Comparison of ENCODE assay signal across 16 cellular contexts in the genomic region with DNA sequence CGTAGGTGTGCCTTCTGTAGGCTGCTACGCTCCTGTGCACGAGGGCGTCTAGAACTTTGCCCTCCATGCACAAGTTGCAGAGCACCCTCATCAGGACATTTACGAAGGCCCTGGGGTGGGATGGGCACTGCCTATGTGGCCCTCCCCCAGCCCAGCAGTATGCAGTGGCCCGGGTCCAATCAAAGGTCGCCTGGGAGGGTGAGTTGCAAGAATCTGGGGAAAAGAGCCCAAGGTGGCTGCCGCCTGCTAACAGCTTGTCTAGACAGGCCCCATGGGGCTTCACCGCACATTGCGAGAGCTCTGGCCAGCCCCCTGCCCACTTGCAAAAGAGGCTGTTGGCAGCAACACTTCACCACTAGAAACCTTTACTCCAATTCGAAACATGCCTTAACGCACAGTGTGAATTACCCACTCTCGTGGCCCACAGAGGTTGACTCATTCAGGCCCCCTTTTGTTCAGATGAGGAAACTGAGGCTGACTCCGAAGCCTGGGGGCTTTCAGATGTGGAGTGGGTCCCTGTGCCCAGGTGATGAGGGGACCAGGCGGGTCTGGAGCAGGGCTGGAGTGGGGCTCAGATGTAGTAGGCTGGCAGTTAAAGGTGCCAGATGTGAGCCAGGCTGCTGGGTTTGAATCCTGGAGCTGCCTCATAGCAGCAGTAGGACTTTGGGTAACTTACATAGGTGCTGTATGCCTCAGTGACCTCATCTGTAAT. TPM values are rescaled to one million over a fixed set of nuclear protein-coding genes. Genes with fewer than 3 reads are reported as not detected.
DNase-seq lines count a peak whose midpoint lies in the region; ATAC-seq and TF ChIP-seq lines count a peak whose summit lies in the region.
"Had no signal": no experiment of that assay in that cellular context is flagged by ENCODE, and none has a peak within 500 bp of the region (broad histone marks: within the 10 kb centered on the region; RNA-seq: fewer than 3 reads in every experiment).

No MANE protein-coding gene starts in this region.

- TF ChIP-seq CTCF in BJ (IDR thresholded peaks at IDR 0.05; ENCODE audit: insufficient read depth, low read depth, low read length) (no peak), cardiac fibroblast (IDR thresholded peaks at IDR 0.05; ENCODE audit: low read depth, low read length) (no peak), right lobe of liver (IDR thresholded peaks at IDR 0.05) (no peak), spleen (IDR thresholded peaks at IDR 0.05 in 8 of 11, conservative IDR thresholded peaks at IDR 0.05 in 3 of 11) (no peak)

- no peak for DNase-seq in BJ (ENCODE audit: low read depth)
- peak; percentile 44 to 56 for DNase-seq in cardiac fibroblast (ENCODE audit: low read depth in 2 of 2)
- no peak for DNase-seq in right lobe of liver
- DNase-seq in spleen, result no peak
- no peak for DNase-seq in HAP-1 (ENCODE audit: low spot score in 2 of 2)
- DNase-seq in NCI-H1417 (lab: John Stamatoyannopoulos, UW), result no peak
- DNase-seq: activated effector memory CD4-positive, alpha-beta T cell treated with Interleukin-2 at 50 U/mL for 16 hours; BE2C; caudate nucleus; GOT3 had no signal

- H3K4me1 ChIP-seq in right lobe of liver (no peaks in the 10 kb centered on the region), spleen (peaks cover 0 to 17% (median 2%) of the 10 kb centered on the region in 6 donors), HAP-1 (no peaks in the 10 kb centered on the region)

- intact Hi-C loops in right lobe of liver (cut with DNase I), result no loop called here
- intact Hi-C loops in spleen (cut with DNase I; ENCODE audit: low total_unique reads), result no loop called here

- POLR2A ChIA-PET in BJ (lab: Charles Lee), result interaction anchor here (0.6 kb wide), 1 partner anchor 194 kb away, joined by 3 read pairs; no protein-coding TSS in a partner anchor

- H3K27me3 ChIP-seq in BJ (ENCODE audit: control insufficient read depth, insufficient read depth, low read length) (no peaks in the 10 kb centered on the region), right lobe of liver (no peaks in the 10 kb centered on the region), spleen (replicated peaks in 1 of 7) (no peaks in the 10 kb centered on the region), HAP-1 (ENCODE audit: low read depth) (no peaks in the 10 kb centered on the region)
- H3K27me3 ChIP-seq: BE2C, SJSA1 had no signal

- no peaks in the 10 kb centered on the region for H3K9me3 ChIP-seq in right lobe of liver
- H3K9me3 ChIP-seq in spleen, result no peaks in the 10 kb centered on the region
- H3K9me3 ChIP-seq in HAP-1, result no peaks in the 10 kb centered on the region
- H3K9me3 ChIP-seq: BE2C, SJSA1 had no signal

- H3K4me3 ChIP-seq in BJ (ENCODE audit: low read depth, low read length) (peak overlapping the region; percentile 87), cardiac fibroblast (replicated peaks in 1 of 2; ENCODE audit: low read depth in 2 of 2, low read length in 2 of 2) (peak overlapping the region in 1 of 2 donors; percentile 62), right lobe of liver (peak overlapping the region in 2 of 3 donors; percentile 35 to 37), spleen (peak overlapping the region in 7 of 8 donors; percentile 24 to 58 (median 40)), HAP-1 (no peak overlapping the region)
- H3K4me3 ChIP-seq: SJSA1 had no signal

- ATAC-seq in right lobe of liver (no peak), HG03521 (IDR thresholded peaks at IDR 0.05; ENCODE audit: unreplicated experiment) (no peak), GM19324 (IDR thresholded peaks at IDR 0.05; ENCODE audit: low FRiP score, unreplicated experiment) (no peak)
- ATAC-seq: sciatic nerve had no signal

- H3K36me3 ChIP-seq in BJ (ENCODE audit: control insufficient read depth, insufficient read depth, low read length), result peaks cover 37% of the 10 kb centered on the region
- no peaks in the 10 kb centered on the region for H3K36me3 ChIP-seq in right lobe of liver
- peaks cover 0 to 14% (median 0%) of the 10 kb centered on the region in 6 donors for H3K36me3 ChIP-seq in spleen
- no peaks in the 10 kb centered on the region for H3K36me3 ChIP-seq in HAP-1 (replicated peaks)
- H3K36me3 ChIP-seq: BE2C had no signal

- WGBS in right lobe of liver (ENCODE audit: insufficient coverage, low coverage, low lambda C conversion rate, missing lambda C conversion rate), result 69% methylated on average over 6 of the region's 15 CpGs
- 72 to 85% (median 76%) methylated on average over 15 of the region's 15 CpGs for WGBS in spleen, 5 donors

- in situ Hi-C loops in HAP-1 (cut with MboI; ENCODE audit: low sequenced_read_pairs), result no loop called here

- CTCF ChIA-PET in BJ (lab: Yijun Ruan, JAX), result interaction anchor here (0.8 to 1.3 kb wide), 3 partner anchors 15 to 39 kb away, joined by 3 read pairs; no protein-coding TSS in a partner anchor

- H3K27ac ChIP-seq in right lobe of liver (peak overlapping the region in 2 of 3 donors; percentile 4 to 18), spleen (peak overlapping the region in 7 of 8 donors; percentile 41 to 82 (median 64))
- H3K27ac ChIP-seq: SJSA1 had no signal

- TF ChIP-seq POLR2A in right lobe of liver (IDR thresholded peaks at IDR 0.05), result no peak
- no peak for TF ChIP-seq POLR2A in spleen (IDR thresholded peaks at IDR 0.05)

RNA-seq across cellular contexts. Expression of gene IL17B, which starts 31.8 kb away (rescaled TPM):
- polyA plus RNA-seq in BJ (2011; rRNA removed) (0.49 and 0.90 TPM in 2 replicates), spleen (under 1 TPM; 0.30 to 0.62 (median 0.38) TPM)
- 0.93 and 1.1 TPM in 2 replicates for polyA minus RNA-seq in BJ (2011; rRNA and poly(A)+ RNA removed)
- total RNA-seq in right lobe of liver (not detected), spleen (1 to 10 TPM in 2 of 7 donors, under 1 TPM in 1, not detected in 4; 0.57 to 1.4 (median 1.1) TPM)
- total RNA-seq: Daoy, temporal lobe had no signal

RNA-seq across cellular contexts. Expression of gene PCYOX1L, which starts 53.0 kb away (rescaled TPM):
- polyA plus RNA-seq in BJ (2011; rRNA removed), result 10.2 and 12.8 TPM in 2 replicates
- 3.3 and 7.9 TPM in 2 replicates for polyA minus RNA-seq in BJ (2011; rRNA and poly(A)+ RNA removed)
- total RNA-seq in right lobe of liver, result 1 to 10 TPM in 2 of 6 experiments, under 1 TPM in 4; 0.29 to 1.2 (median 0.62) TPM
- 10 to 100 TPM in 1 of 7 donors, 1 to 10 TPM in 6; 5.4 to 13.0 (median 7.8) TPM for total RNA-seq in spleen
- polyA plus RNA-seq in spleen, result 10 to 100 TPM in 1 of 3 donors, 1 to 10 TPM in 2; 6.8 to 11.7 (median 8.1) TPM

Comparison
In these comparisons a context has a peak if more than half of its experiments do, and no peak if none do; other contexts are left out.
1. DNase-seq: peak in cardiac fibroblast (2 of 2); none in BJ (single experiment), right lobe of liver (0 of 3), spleen (single experiment), HAP-1 (0 of 2) and NCI-H1417 (0 of 3).